In the genomic region with DNA sequence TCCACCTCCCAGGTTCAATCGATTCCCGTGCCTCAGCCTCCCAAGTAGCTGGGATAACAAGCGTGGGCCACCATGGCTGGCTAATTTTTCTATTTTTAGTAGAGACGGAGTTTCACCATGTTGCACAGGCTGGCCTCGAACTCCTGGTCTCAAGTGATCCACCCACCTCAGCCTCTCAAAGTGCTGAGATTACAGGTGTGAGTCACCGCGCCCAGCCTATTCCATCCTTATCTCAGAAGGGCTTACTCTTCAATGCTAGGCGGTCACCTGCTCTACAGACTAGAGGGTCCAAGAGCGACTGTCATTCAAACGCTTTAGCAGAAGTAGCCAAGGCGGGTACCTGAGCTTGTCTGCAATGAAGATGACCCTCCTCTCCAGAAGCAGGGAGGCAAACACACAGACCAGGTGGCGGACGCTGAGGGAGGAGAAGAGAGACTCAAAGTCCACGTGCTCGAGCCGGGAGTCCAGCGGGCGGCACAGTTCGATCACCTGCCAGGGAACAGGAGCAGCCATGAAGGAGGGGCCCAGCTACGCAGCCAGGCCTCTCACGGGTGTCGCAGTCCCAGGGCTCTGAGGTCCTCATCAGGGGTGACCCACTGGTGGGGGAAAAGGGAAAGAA, we compare ENCODE assay signal across 18 cellular contexts.
A peak's percentile ranks its signal among the peaks of the same experiment; 100 is the strongest.
DNase-seq lines count a peak whose midpoint lies in the region; ATAC-seq and TF ChIP-seq lines count a peak whose summit lies in the region.
"Had no signal": no experiment of that assay in that cellular context is flagged by ENCODE, and none has a peak within 500 bp of the region (broad histone marks: within the 10 kb centered on the region; RNA-seq: fewer than 3 reads in every experiment).

No MANE protein-coding gene starts in this region.

- WGBS in gastroesophageal sphincter (ENCODE audit: low coverage in 1 of 2), 2 donors, result 72 to 82% methylated on average over 3 to 17 of the region's 22 CpGs

- intact Hi-C loops in upper lobe of right lung (cut with DNase I), result no loop called here

- peaks cover 42% of the 10 kb centered on the region for H3K36me3 Mint-ChIP-seq in nephron progenitor cell (ENCODE audit: low read depth)
- H3K36me3 Mint-ChIP-seq: CD4-positive, CD25-positive, alpha-beta regulatory T cell had no signal

- peak overlapping the region; percentile 89 for H3K27ac Mint-ChIP-seq in nephron progenitor cell
- H3K27ac Mint-ChIP-seq: CD4-positive, CD25-positive, alpha-beta regulatory T cell had no signal

- peak in 2 of 3 donors; percentile 87 to 93 for DNase-seq in Peyer's patch
- DNase-seq in nephron progenitor cell, result no peak
- no peak for DNase-seq in upper lobe of right lung
- no peak for DNase-seq in NCI-H2196 treated with DMSO at 0.1 percent for 48 hours (lab: John Stamatoyannopoulos, UW; ENCODE audit: unreplicated experiment)
- no peak for DNase-seq in NCI-H1694 (lab: John Stamatoyannopoulos, UW)
- no peak for DNase-seq in effector CD4-positive, alpha-beta T cell
- DNase-seq: CD4-positive, CD25-positive, alpha-beta regulatory T cell; DMS79; H9; MV-4-11; NCI-H1417 treated with DMSO at 0.1 percent for 48 hours; NCI-H2081; NCI-H510A treated with DMSO at 0.1 percent for 48 hours; NCI-H82 had no signal

- H3K4me1 ChIP-seq in Peyer's patch, result peaks cover 0 to 34% (median 0%) of the 10 kb centered on the region in 4 donors
- peaks cover 6 to 41% (median 15%) of the 10 kb centered on the region in 3 donors for H3K4me1 ChIP-seq in gastroesophageal sphincter
- H3K4me1 ChIP-seq in upper lobe of right lung, result peaks cover 9% of the 10 kb centered on the region

- TF ChIP-seq CTCF in Peyer's patch (IDR thresholded peaks at IDR 0.05) (no peak), gastroesophageal sphincter (IDR thresholded peaks at IDR 0.05) (no peak), nephron progenitor cell (IDR thresholded peaks at IDR 0.05) (no peak), upper lobe of right lung (IDR thresholded peaks at IDR 0.05) (no peak)

- H3K4me3 ChIP-seq in Peyer's patch, result no peak overlapping the region
- H3K4me3 ChIP-seq in gastroesophageal sphincter, result no peak overlapping the region
- no peak overlapping the region for H3K4me3 ChIP-seq in upper lobe of right lung
- H3K4me3 ChIP-seq: SK-N-MC had no signal

- ATAC-seq in gastroesophageal sphincter (no peak), upper lobe of right lung (peak; percentile 14)
- ATAC-seq: Panc1, Right ventricle myocardium inferior had no signal

- peak in 1 of 2 donors; percentile 21 for TF ChIP-seq POLR2A in Peyer's patch (IDR thresholded peaks at IDR 0.05)
- no peak for TF ChIP-seq POLR2A in gastroesophageal sphincter (IDR thresholded peaks at IDR 0.05)

- peaks cover 7% of the 10 kb centered on the region for H3K27me3 Mint-ChIP-seq in nephron progenitor cell (ENCODE audit: low read depth, poor library complexity)

- H3K27ac ChIP-seq in Peyer's patch, result peak overlapping the region in 2 of 4 donors; percentile 59 to 65
- peak overlapping the region in 3 of 4 donors; percentile 64 to 96 (median 91) for H3K27ac ChIP-seq in gastroesophageal sphincter
- H3K27ac ChIP-seq in upper lobe of right lung, result no peak overlapping the region
- H3K27ac ChIP-seq: SK-N-MC had no signal

- H3K9me3 ChIP-seq in Peyer's patch, result no peaks in the 10 kb centered on the region
- no peaks in the 10 kb centered on the region for H3K9me3 ChIP-seq in gastroesophageal sphincter
- no peaks in the 10 kb centered on the region for H3K9me3 ChIP-seq in upper lobe of right lung

- TF ChIP-seq EP300 in gastroesophageal sphincter (IDR thresholded peaks at IDR 0.05), result no peak

- H3K4me1 Mint-ChIP-seq in nephron progenitor cell, result peaks cover 46% of the 10 kb centered on the region

- no peak overlapping the region for H3K4me3 Mint-ChIP-seq in nephron progenitor cell
- H3K4me3 Mint-ChIP-seq: CD4-positive, CD25-positive, alpha-beta regulatory T cell; H9 had no signal

- H3K27me3 ChIP-seq in Peyer's patch (no peaks in the 10 kb centered on the region), gastroesophageal sphincter (no peaks in the 10 kb centered on the region), upper lobe of right lung (no peaks in the 10 kb centered on the region)

- no peaks in the 10 kb centered on the region for H3K36me3 ChIP-seq in Peyer's patch
- H3K36me3 ChIP-seq in gastroesophageal sphincter, result peaks cover 0 to 36% of the 10 kb centered on the region in 2 donors
- no peaks in the 10 kb centered on the region for H3K36me3 ChIP-seq in upper lobe of right lung

- no peaks in the 10 kb centered on the region for H3K9me3 Mint-ChIP-seq in nephron progenitor cell
- H3K9me3 Mint-ChIP-seq: H9 had no signal

Comparison
In these comparisons a context has a peak if more than half of its experiments do, and no peak if none do; other contexts are left out.
1. DNase-seq: peak in Peyer's patch (2 of 3); none in nephron progenitor cell (single experiment), upper lobe of right lung (single experiment), NCI-H2196 treated with DMSO at 0.1 percent for 48 hours (single experiment), NCI-H1694 (single experiment) and effector CD4-positive, alpha-beta T cell (single experiment).